ENCODE assay signal across 8 cellular contexts in the genomic region with DNA sequence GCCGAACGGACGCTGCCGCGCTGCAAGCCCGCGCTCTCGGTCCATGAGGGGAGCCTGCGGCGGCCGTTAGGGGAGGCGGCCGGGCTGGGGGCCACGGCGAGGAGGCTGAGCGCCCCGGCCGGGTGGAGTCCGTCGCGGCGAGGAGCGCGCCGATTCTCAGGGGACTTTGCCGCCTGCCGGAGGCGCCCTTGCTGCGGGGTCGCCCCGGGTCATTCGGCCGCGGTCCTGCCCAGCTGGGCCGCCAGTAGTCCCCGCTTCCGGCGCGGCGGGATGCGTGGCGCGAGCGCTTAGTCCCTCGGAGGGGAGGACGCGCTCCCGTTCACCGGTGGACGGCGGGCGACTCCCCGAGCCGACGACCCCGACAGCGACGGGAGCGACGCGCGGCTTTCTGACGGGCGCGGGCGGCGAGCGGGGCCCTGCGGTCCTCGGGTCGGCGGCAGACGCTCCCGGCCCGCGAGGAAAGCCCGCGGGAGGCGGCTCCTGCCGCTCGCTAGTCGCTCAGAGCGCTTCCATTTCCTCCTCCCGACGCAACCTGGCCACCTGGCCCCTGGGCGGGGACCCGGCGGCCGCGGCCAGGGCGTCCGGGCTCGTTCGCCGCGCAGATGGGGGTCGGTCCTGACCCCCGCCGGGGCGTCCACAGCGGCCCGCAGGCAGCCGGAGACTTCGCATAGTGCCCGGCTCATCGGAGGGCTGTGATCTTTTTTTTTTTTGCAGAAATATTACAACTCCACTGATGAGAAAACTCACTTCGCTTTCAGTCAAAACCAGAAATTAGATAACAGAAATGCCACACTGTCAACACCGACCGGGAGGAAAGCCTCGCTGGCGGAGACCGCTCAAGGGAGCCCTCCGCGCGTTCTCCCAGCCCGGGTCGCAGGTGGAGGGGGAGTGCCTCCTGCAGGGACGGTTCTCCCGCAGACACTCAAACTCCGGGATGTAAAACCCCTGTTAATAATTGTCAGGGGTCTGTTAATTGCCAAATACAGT. TPM values are rescaled to one million over a fixed set of nuclear protein-coding genes. Genes with fewer than 3 reads are reported as not detected.
A peak's percentile ranks its signal among the peaks of the same experiment; 100 is the strongest.
DNase-seq lines count a peak whose midpoint lies in the region; ATAC-seq and TF ChIP-seq lines count a peak whose summit lies in the region.

No MANE protein-coding gene starts in this region.

- H3K4me1 ChIP-seq in neuron (ENCODE audit: insufficient read depth, low read length), result peaks cover 12% of the 10 kb centered on the region

- peak overlapping the region; percentile 63 for H3K4me3 ChIP-seq in AG10803 (ENCODE audit: low read length)
- peak overlapping the region; percentile 71 for H3K4me3 ChIP-seq in fibroblast of the aortic adventitia (ENCODE audit: low read depth, low read length)
- peak overlapping the region; percentile 72 for H3K4me3 ChIP-seq in neuron (ENCODE audit: low read length)

- H3K36me3 ChIP-seq in neuron (ENCODE audit: insufficient read depth, low read length), result peaks cover 9% of the 10 kb centered on the region

- TF ChIP-seq CTCF in AG10803 (conservative IDR thresholded peaks at IDR 0.05; ENCODE audit: low read length) (peak; percentile 24), fibroblast of the aortic adventitia (IDR thresholded peaks at IDR 0.05; ENCODE audit: insufficient read depth, low read length) (no peak)

- H3K27me3 ChIP-seq in neuron (ENCODE audit: insufficient read depth, low read length), result no peaks in the 10 kb centered on the region

- ATAC-seq in GM18508 (IDR thresholded peaks at IDR 0.05; ENCODE audit: insufficient read depth, unreplicated experiment) (peak; percentile 8), HG02870 (IDR thresholded peaks at IDR 0.05; ENCODE audit: unreplicated experiment) (peak; percentile 25)

- DNase-seq in AG10803 (ENCODE audit: low read depth) (peak; percentile 6), NCI-H2171 (lab: John Stamatoyannopoulos, UW) (peak; percentile 53), activated T-cell treated with anti-CD3 and anti-CD28 coated beads for 4 hours (peak; percentile 20), fibroblast of the aortic adventitia (ENCODE audit: low read depth) (no peak), NCI-H187 treated with DMSO at 0.1 percent for 48 hours (lab: John Stamatoyannopoulos, UW) (no peak)

- peak overlapping the region; percentile 92 for H2AFZ ChIP-seq in neuron (ENCODE audit: low read depth, low read length)

- H3K9me3 ChIP-seq in neuron (ENCODE audit: low read length), result peaks cover 2% of the 10 kb centered on the region

RNA-seq across cellular contexts. Expression of gene ZBTB21, which starts 0.6 kb away (rescaled TPM):
- total RNA-seq in fibroblast of the aortic adventitia (ENCODE audit: low replicate concordance), result 4.4 and 15.4 TPM in 2 replicates

RNA-seq across cellular contexts. Expression of gene C2CD2, which starts 57.0 kb away (rescaled TPM):
- total RNA-seq in fibroblast of the aortic adventitia (ENCODE audit: low replicate concordance), result 14.7 and 20.2 TPM in 2 replicates

Comparison
In these comparisons a context has a peak if more than half of its experiments do, and no peak if none do; other contexts are left out.
1. DNase-seq: peak in AG10803 (single experiment), NCI-H2171 (single experiment) and activated T-cell treated with anti-CD3 and anti-CD28 coated beads for 4 hours (single experiment); none in fibroblast of the aortic adventitia (single experiment) and NCI-H187 treated with DMSO at 0.1 percent for 48 hours (single experiment).
2. Peak in every context shown above with its lines, with median percentiles within 50 percentile points of each other: H3K4me3 ChIP-seq.